Comparison of ENCODE assay signal across 1 cellular context in genomic region chr15:66429117-66429516, GRCh38.
TF ChIP-seq lines count a peak whose summit lies in the region.

No MANE protein-coding gene starts in this region.

TF ChIP-seq in GM12878, 131 proteins besides CTCF, POLR2A, EP300 and RAD21 (continued from another document):
- TF ChIP-seq ZBTB33 (IDR thresholded peaks at IDR 0.05) = no peak
- TF ChIP-seq IKZF2 (IDR thresholded peaks at IDR 0.05) = peak; percentile 32 to 52; a peak in 2 of 4 replicates
- no peak for TF ChIP-seq WRNIP1 (IDR thresholded peaks at IDR 0.05; ENCODE audit: borderline replicate concordance, low read depth, low read length)
- TF ChIP-seq POLR2AphosphoS2 (IDR thresholded peaks at IDR 0.05; ENCODE audit: low read depth, low read length) = no peak
- TF ChIP-seq, protein P1, sequence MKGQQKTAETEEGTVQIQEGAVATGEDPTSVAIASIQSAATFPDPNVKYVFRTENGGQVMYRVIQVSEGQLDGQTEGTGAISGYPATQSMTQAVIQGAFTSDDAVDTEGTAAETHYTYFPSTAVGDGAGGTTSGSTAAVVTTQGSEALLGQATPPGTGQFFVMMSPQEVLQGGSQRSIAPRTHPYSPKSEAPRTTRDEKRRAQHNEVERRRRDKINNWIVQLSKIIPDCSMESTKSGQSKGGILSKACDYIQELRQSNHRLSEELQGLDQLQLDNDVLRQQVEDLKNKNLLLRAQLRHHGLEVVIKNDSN (IDR thresholded peaks at IDR 0.05; ENCODE audit: borderline replicate concordance, extremely low read length, insufficient read depth, low read depth, low read length) = no peak
- 0 out of 2 replicates have a peak, but pooled peaks have one; percentile 18 for TF ChIP-seq GATAD2B (conservative IDR thresholded peaks at IDR 0.05; ENCODE audit: low read depth)
- no peak for TF ChIP-seq POU2F2 (IDR thresholded peaks at IDR 0.05; ENCODE audit: borderline replicate concordance, low read depth, low read length)
- TF ChIP-seq ESRRA (IDR thresholded peaks at IDR 0.05; ENCODE audit: low read length) = no peak
- no peak for TF ChIP-seq TARDBP (IDR thresholded peaks at IDR 0.05; ENCODE audit: borderline replicate concordance)
- TF ChIP-seq SMAD5 (IDR thresholded peaks at IDR 0.05; ENCODE audit: low read depth) = no peak
- peak; percentile 68 for TF ChIP-seq MEF2B (IDR thresholded peaks at IDR 0.05; ENCODE audit: partially characterized antibody, poor library complexity, severe bottlenecking)
TF ChIP-seq in GM12878: peak in this region for 3.
